ENCODE assay signal across 18 cellular contexts in genomic region chr16:67024384-67024896, GRCh38. TPM values are rescaled to one million over a fixed set of nuclear protein-coding genes. Genes with fewer than 3 reads are reported as not detected.
DNase-seq lines count a peak whose midpoint lies in the region; ATAC-seq and TF ChIP-seq lines count a peak whose summit lies in the region.
"Had no signal": no experiment of that assay in that cellular context is flagged by ENCODE, and none has a peak within 500 bp of the region (broad histone marks: within the 10 kb centered on the region; RNA-seq: fewer than 3 reads in every experiment).

No MANE protein-coding gene starts in this region.

- H3K4me3 Mint-ChIP-seq in activated CD4-positive, alpha-beta T cell treated with anti-CD3 and anti-CD28 coated beads, Interleukin-2, amount 10 ng/mL, durations not matched to agents 7 days and 5 days: no peak overlapping the region
- H3K4me3 Mint-ChIP-seq in stimulated activated effector memory CD8-positive, alpha-beta T cell treated with anti-CD3 and anti-CD28 coated beads, Interleukin-12 subunit alpha, Interleukin-12 subunit beta, amount 100 ng/mL, for 72 hours: no peak overlapping the region

- intact Hi-C loops in vagina (cut with DNase I): no loop called here

- TF ChIP-seq POLR2A in vagina (IDR thresholded peaks at IDR 0.05): no peak

- TF ChIP-seq CTCF in HEK293 (tag by site-specific recombination; IDR thresholded peaks at IDR 0.05) (no peak), hepatocyte (IDR thresholded peaks at IDR 0.05; ENCODE audit: poor library complexity) (no peak), vagina (IDR thresholded peaks at IDR 0.05) (no peak)

- H3K4me2 ChIP-seq in hepatocyte: peak overlapping the region; percentile 21

- H3K4me1 ChIP-seq in HEK293 (ENCODE audit: control insufficient read depth, insufficient read depth, low read length) (peaks cover 5% of the 10 kb centered on the region; the same call in 1 of the 2 replicates), hepatocyte (ENCODE audit: insufficient read depth) (peaks cover 22% of the 10 kb centered on the region), vagina (no peaks in the 10 kb centered on the region)

- no peaks in the 10 kb centered on the region for H3K27me3 Mint-ChIP-seq in activated CD4-positive, alpha-beta T cell treated with anti-CD3 and anti-CD28 coated beads, Interleukin-2, amount 10 ng/mL, durations not matched to agents 7 days and 5 days

- WGBS in hepatocyte (ENCODE audit: low lambda C conversion rate, missing lambda C conversion rate): 43% methylated on average over 3 of the region's 3 CpGs

- POLR2A ChIA-PET in activated CD4-positive, alpha-beta T cell treated with anti-CD3 and anti-CD28 coated beads, Interleukin-2, amount 10 ng/mL, durations not matched to agents 7 days and 5 days (lab: Charles Lee): no interaction called here
- POLR2A ChIA-PET in HEK293 (lab: Yijun Ruan, JAX): no interaction called here

- peaks cover 35% of the 10 kb centered on the region for H3K4me1 Mint-ChIP-seq in activated CD4-positive, alpha-beta T cell treated with anti-CD3 and anti-CD28 coated beads, Interleukin-2, amount 10 ng/mL, durations not matched to agents 7 days and 5 days
- peaks cover 6% of the 10 kb centered on the region for H3K4me1 Mint-ChIP-seq in stimulated activated effector memory CD8-positive, alpha-beta T cell treated with anti-CD3 and anti-CD28 coated beads, Interleukin-12 subunit alpha, Interleukin-12 subunit beta, amount 100 ng/mL, for 72 hours

- H2AFZ ChIP-seq in hepatocyte: no peak overlapping the region

- no peaks in the 10 kb centered on the region for H3K36me3 Mint-ChIP-seq in activated CD4-positive, alpha-beta T cell treated with anti-CD3 and anti-CD28 coated beads, Interleukin-2, amount 10 ng/mL, durations not matched to agents 7 days and 5 days (ENCODE audit: low read depth)
- no peaks in the 10 kb centered on the region for H3K36me3 Mint-ChIP-seq in stimulated activated effector memory CD8-positive, alpha-beta T cell treated with anti-CD3 and anti-CD28 coated beads, Interleukin-12 subunit alpha, Interleukin-12 subunit beta, amount 100 ng/mL, for 72 hours

- peak overlapping the region; percentile 36 for H3K27ac Mint-ChIP-seq in activated CD4-positive, alpha-beta T cell treated with anti-CD3 and anti-CD28 coated beads, Interleukin-2, amount 10 ng/mL, durations not matched to agents 7 days and 5 days
- peak overlapping the region; percentile 51 for H3K27ac Mint-ChIP-seq in stimulated activated effector memory CD8-positive, alpha-beta T cell treated with anti-CD3 and anti-CD28 coated beads, Interleukin-12 subunit alpha, Interleukin-12 subunit beta, amount 100 ng/mL, for 72 hours

- DNase-seq in activated CD4-positive, alpha-beta T cell treated with anti-CD3 and anti-CD28 coated beads, Interleukin-2, amount 10 ng/mL, durations not matched to agents 7 days and 5 days: no peak
- DNase-seq in activated CD4-positive, alpha-beta T cell treated with anti-CD3 and anti-CD28 coated beads, Interleukin-2, amount 50 U/mL, for 1 hour: no peak
- DNase-seq in hepatocyte (ENCODE audit: low spot score): no peak
- DNase-seq in stimulated activated effector memory CD8-positive, alpha-beta T cell treated with anti-CD3 and anti-CD28 coated beads, Interleukin-12 subunit alpha, Interleukin-12 subunit beta, amount 100 ng/mL, for 72 hours (ENCODE audit: low spot score in 2 of 2): no peak
- no peak for DNase-seq in vagina (ENCODE audit: extremely low spot score in 2 of 2)
- DNase-seq in HPDE6-E6E7 (ENCODE audit: extremely low spot score): no peak
- DNase-seq: activated gamma-delta T cell; amniotic stem cell; GDM1; NCI-H1105 treated with DMSO at 0.1 percent for 48 hours; NCI-H82; PC-3; SHP77 treated with DMSO at 0.1 percent for 48 hours; stimulated activated CD4-positive, alpha-beta T cell treated with anti-CD3 and anti-CD28 coated beads, Interleukin-4, amount 100 ng/mL, for 24 hours had no signal

- H3K9me3 ChIP-seq in HEK293 (ENCODE audit: control insufficient read depth, insufficient read depth, low read depth, low read length): no peaks in the 10 kb centered on the region
- H3K9me3 ChIP-seq in hepatocyte (ENCODE audit: low read depth): no peaks in the 10 kb centered on the region
- H3K9me3 ChIP-seq in vagina: no peaks in the 10 kb centered on the region

- H3K27ac ChIP-seq in HEK293 (ENCODE audit: extremely low read depth, low read depth, low read length): no peak overlapping the region
- H3K27ac ChIP-seq in hepatocyte: peak overlapping the region; percentile 59
- no peak overlapping the region for H3K27ac ChIP-seq in vagina
- H3K27ac ChIP-seq: C4-2B, cardiac muscle cell had no signal

- no peaks in the 10 kb centered on the region for H4K20me1 ChIP-seq in hepatocyte (ENCODE audit: insufficient read depth, poor library complexity, severe bottlenecking)

- no peaks in the 10 kb centered on the region for H3K36me3 ChIP-seq in HEK293 (ENCODE audit: control insufficient read depth in 2 of 2, insufficient read depth in 1 of 2, low read length in 2 of 2)
- H3K36me3 ChIP-seq in hepatocyte (replicated peaks; ENCODE audit: insufficient read depth, low read depth): no peaks in the 10 kb centered on the region
- no peaks in the 10 kb centered on the region for H3K36me3 ChIP-seq in vagina
- H3K36me3 ChIP-seq: cardiac muscle cell had no signal

- CTCF ChIA-PET in activated CD4-positive, alpha-beta T cell treated with anti-CD3 and anti-CD28 coated beads, Interleukin-2, amount 10 ng/mL, durations not matched to agents 7 days and 5 days (lab: Charles Lee): interaction anchor here (1.0 to 1.6 kb wide), 2 partner anchors 11 to 131 kb away, joined by 3 to 4 read pairs; no protein-coding TSS in a partner anchor
- CTCF ChIA-PET in HEK293 (lab: Yijun Ruan, JAX): interaction anchor here (8.0 to 13.3 kb wide), 2 partner anchors 76 to 130 kb away, joined by 104 to 155 read pairs; no protein-coding TSS in a partner anchor

- H3K9me2 ChIP-seq in hepatocyte (replicated peaks; ENCODE audit: insufficient read depth): no peaks in the 10 kb centered on the region

- H3K79me2 ChIP-seq in hepatocyte: no peaks in the 10 kb centered on the region

- H3K9me3 Mint-ChIP-seq in activated CD4-positive, alpha-beta T cell treated with anti-CD3 and anti-CD28 coated beads, Interleukin-2, amount 10 ng/mL, durations not matched to agents 7 days and 5 days: no peaks in the 10 kb centered on the region
- no peaks in the 10 kb centered on the region for H3K9me3 Mint-ChIP-seq in stimulated activated effector memory CD8-positive, alpha-beta T cell treated with anti-CD3 and anti-CD28 coated beads, Interleukin-12 subunit alpha, Interleukin-12 subunit beta, amount 100 ng/mL, for 72 hours

- H3K27me3 ChIP-seq in hepatocyte (no peaks in the 10 kb centered on the region), vagina (no peaks in the 10 kb centered on the region)
- H3K27me3 ChIP-seq: cardiac muscle cell had no signal

- no peak for ATAC-seq in stimulated activated effector memory CD8-positive, alpha-beta T cell treated with anti-CD3 and anti-CD28 coated beads, Interleukin-12 subunit alpha, Interleukin-12 subunit beta, amount 100 ng/mL, for 72 hours
- no peak for ATAC-seq in GM21529 (IDR thresholded peaks at IDR 0.05; ENCODE audit: unreplicated experiment)
- ATAC-seq: PC-3 had no signal

- H3K4me3 ChIP-seq in HEK293 (ENCODE audit: low read depth, low read length) (no peak overlapping the region), hepatocyte (no peak overlapping the region), vagina (no peak overlapping the region)
- H3K4me3 ChIP-seq: cardiac muscle cell had no signal

TF ChIP-seq in HEK293, 187 proteins besides CTCF, POLR2A, EP300 and RAD21:
- TF ChIP-seq SP7 (tag by site-specific recombination; IDR thresholded peaks at IDR 0.05) (peak; percentile 95), PRDM6 (tag by site-specific recombination; IDR thresholded peaks at IDR 0.05) (no peak), ZBTB21 (tag by site-specific recombination; IDR thresholded peaks at IDR 0.05) (peak; percentile 28; the same call in 1 of the 2 replicates), ZNF335 (tag by site-specific recombination; conservative IDR thresholded peaks at IDR 0.05) (0 out of 2 replicates have a peak, but pooled peaks have one; percentile 23)

RNA-seq across cellular contexts. Expression of gene CBFB, which starts 4.5 kb away (rescaled TPM):
- 100 to 1,000 TPM; 218 to 222 TPM for total RNA-seq in activated CD4-positive, alpha-beta T cell treated with anti-CD3 and anti-CD28 coated beads, Interleukin-2, amount 10 ng/mL, durations not matched to agents 7 days and 5 days
- total RNA-seq in hepatocyte (48.0 and 59.0 TPM in 2 replicates), vagina (33.9 TPM)
- 39.3 and 47.4 TPM in 2 replicates for polyA plus RNA-seq in hepatocyte

RNA-seq across cellular contexts. Expression of gene CES4A, which starts 36.1 kb away (rescaled TPM):
- 10 to 100 TPM; 28.9 to 30.5 TPM for total RNA-seq in activated CD4-positive, alpha-beta T cell treated with anti-CD3 and anti-CD28 coated beads, Interleukin-2, amount 10 ng/mL, durations not matched to agents 7 days and 5 days
- total RNA-seq in hepatocyte: 7.2 and 12.3 TPM in 2 replicates
- 11.8 and 17.9 TPM in 2 replicates for polyA plus RNA-seq in hepatocyte
- total RNA-seq in vagina: 12.5 TPM
